Comparison of ENCODE assay signal across 1 cellular context in genomic region chr18:47999801-48000248, GRCh38.
A peak's percentile ranks its signal among the peaks of the same experiment; 100 is the strongest.
TF ChIP-seq lines count a peak whose summit lies in the region.

No MANE protein-coding gene starts in this region.

TF ChIP-seq in K562, 482 proteins besides CTCF, POLR2A, EP300 and RAD21 (continued from another document and continues in another):
- TF ChIP-seq ETV6 (IDR thresholded peaks at IDR 0.05; ENCODE audit: borderline replicate concordance in 1 of 2, low read depth in 2 of 2, low read length in 1 of 2) (peak; percentile 51 to 94; a peak in 3 of 4 replicates), ETV6 (CRISPR knock-in tag; IDR thresholded peaks at IDR 0.05; ENCODE audit: borderline replicate concordance) (no peak), MEF2D (tag; conservative IDR thresholded peaks at IDR 0.05; ENCODE audit: low read depth) (0 out of 2 replicates have a peak, but pooled peaks have one; percentile 53), HDAC8 (tag; IDR thresholded peaks at IDR 0.05) (no peak), TRIM24 (IDR thresholded peaks at IDR 0.05) (0 out of 4 replicates have a peak, but pooled peaks of 1 of the 2 experiments have one; percentile 25), FOXP1 (CRISPR knock-in tag; IDR thresholded peaks at IDR 0.05) (no peak), ELF1 (tag; IDR thresholded peaks at IDR 0.05) (peak; percentile 53; the same call in 1 of the 2 replicates), ZNF384 (IDR thresholded peaks at IDR 0.05; ENCODE audit: low read depth, low read length) (no peak), SMARCE1 (IDR thresholded peaks at IDR 0.05) (peak; percentile 39; the same call in 1 of the 2 replicates), BRF1 (IDR thresholded peaks at IDR 0.05; ENCODE audit: borderline replicate concordance, extremely low read depth, insufficient read length) (no peak), CBFA2T3 (IDR thresholded peaks at IDR 0.05) (peak; percentile 62), CEBPG (CRISPR knock-in tag; IDR thresholded peaks at IDR 0.05) (peak; percentile 72), CEBPG (tag; conservative IDR thresholded peaks at IDR 0.05 in 1 of 2, IDR thresholded peaks at IDR 0.05 in 1 of 2) (peak in 1 of 2 experiments; percentile 43; a peak in 1 of 4 replicates), XRCC5 (IDR thresholded peaks at IDR 0.05; ENCODE audit: low read depth, low read length) (no peak), PBX2 (CRISPR knock-in tag; IDR thresholded peaks at IDR 0.05; ENCODE audit: low read depth) (0 out of 2 replicates have a peak, but pooled peaks have one; percentile 16), PBX2 (tag; conservative IDR thresholded peaks at IDR 0.05; ENCODE audit: low read depth) (no peak), USF1 (CRISPR knock-in tag; IDR thresholded peaks at IDR 0.05) (peak; percentile 78), GTF2E2 (tag; IDR thresholded peaks at IDR 0.05) (0 out of 2 replicates have a peak, but pooled peaks have one; percentile 32), GABPA (tag; conservative IDR thresholded peaks at IDR 0.05; ENCODE audit: low read depth) (peak; percentile 63; the same call in 1 of the 2 replicates), FOXK2 (conservative IDR thresholded peaks at IDR 0.05 in 1 of 2, IDR thresholded peaks at IDR 0.05 in 1 of 2; ENCODE audit: low read depth in 2 of 2) (0 out of 4 replicates have a peak, but pooled peaks of 1 of the 2 experiments have one; percentile 43), USF2 (CRISPR knock-in tag; IDR thresholded peaks at IDR 0.05) (peak; percentile 63), ZNF24 (IDR thresholded peaks at IDR 0.05) (no peak), POLR2AphosphoS5 (IDR thresholded peaks at IDR 0.05; ENCODE audit: control insufficient read depth, insufficient read depth, low read depth, low read length) (no peak), CHCHD3 (CRISPR knock-in tag; IDR thresholded peaks at IDR 0.05) (no peak)
- TF ChIP-seq, protein P1, sequence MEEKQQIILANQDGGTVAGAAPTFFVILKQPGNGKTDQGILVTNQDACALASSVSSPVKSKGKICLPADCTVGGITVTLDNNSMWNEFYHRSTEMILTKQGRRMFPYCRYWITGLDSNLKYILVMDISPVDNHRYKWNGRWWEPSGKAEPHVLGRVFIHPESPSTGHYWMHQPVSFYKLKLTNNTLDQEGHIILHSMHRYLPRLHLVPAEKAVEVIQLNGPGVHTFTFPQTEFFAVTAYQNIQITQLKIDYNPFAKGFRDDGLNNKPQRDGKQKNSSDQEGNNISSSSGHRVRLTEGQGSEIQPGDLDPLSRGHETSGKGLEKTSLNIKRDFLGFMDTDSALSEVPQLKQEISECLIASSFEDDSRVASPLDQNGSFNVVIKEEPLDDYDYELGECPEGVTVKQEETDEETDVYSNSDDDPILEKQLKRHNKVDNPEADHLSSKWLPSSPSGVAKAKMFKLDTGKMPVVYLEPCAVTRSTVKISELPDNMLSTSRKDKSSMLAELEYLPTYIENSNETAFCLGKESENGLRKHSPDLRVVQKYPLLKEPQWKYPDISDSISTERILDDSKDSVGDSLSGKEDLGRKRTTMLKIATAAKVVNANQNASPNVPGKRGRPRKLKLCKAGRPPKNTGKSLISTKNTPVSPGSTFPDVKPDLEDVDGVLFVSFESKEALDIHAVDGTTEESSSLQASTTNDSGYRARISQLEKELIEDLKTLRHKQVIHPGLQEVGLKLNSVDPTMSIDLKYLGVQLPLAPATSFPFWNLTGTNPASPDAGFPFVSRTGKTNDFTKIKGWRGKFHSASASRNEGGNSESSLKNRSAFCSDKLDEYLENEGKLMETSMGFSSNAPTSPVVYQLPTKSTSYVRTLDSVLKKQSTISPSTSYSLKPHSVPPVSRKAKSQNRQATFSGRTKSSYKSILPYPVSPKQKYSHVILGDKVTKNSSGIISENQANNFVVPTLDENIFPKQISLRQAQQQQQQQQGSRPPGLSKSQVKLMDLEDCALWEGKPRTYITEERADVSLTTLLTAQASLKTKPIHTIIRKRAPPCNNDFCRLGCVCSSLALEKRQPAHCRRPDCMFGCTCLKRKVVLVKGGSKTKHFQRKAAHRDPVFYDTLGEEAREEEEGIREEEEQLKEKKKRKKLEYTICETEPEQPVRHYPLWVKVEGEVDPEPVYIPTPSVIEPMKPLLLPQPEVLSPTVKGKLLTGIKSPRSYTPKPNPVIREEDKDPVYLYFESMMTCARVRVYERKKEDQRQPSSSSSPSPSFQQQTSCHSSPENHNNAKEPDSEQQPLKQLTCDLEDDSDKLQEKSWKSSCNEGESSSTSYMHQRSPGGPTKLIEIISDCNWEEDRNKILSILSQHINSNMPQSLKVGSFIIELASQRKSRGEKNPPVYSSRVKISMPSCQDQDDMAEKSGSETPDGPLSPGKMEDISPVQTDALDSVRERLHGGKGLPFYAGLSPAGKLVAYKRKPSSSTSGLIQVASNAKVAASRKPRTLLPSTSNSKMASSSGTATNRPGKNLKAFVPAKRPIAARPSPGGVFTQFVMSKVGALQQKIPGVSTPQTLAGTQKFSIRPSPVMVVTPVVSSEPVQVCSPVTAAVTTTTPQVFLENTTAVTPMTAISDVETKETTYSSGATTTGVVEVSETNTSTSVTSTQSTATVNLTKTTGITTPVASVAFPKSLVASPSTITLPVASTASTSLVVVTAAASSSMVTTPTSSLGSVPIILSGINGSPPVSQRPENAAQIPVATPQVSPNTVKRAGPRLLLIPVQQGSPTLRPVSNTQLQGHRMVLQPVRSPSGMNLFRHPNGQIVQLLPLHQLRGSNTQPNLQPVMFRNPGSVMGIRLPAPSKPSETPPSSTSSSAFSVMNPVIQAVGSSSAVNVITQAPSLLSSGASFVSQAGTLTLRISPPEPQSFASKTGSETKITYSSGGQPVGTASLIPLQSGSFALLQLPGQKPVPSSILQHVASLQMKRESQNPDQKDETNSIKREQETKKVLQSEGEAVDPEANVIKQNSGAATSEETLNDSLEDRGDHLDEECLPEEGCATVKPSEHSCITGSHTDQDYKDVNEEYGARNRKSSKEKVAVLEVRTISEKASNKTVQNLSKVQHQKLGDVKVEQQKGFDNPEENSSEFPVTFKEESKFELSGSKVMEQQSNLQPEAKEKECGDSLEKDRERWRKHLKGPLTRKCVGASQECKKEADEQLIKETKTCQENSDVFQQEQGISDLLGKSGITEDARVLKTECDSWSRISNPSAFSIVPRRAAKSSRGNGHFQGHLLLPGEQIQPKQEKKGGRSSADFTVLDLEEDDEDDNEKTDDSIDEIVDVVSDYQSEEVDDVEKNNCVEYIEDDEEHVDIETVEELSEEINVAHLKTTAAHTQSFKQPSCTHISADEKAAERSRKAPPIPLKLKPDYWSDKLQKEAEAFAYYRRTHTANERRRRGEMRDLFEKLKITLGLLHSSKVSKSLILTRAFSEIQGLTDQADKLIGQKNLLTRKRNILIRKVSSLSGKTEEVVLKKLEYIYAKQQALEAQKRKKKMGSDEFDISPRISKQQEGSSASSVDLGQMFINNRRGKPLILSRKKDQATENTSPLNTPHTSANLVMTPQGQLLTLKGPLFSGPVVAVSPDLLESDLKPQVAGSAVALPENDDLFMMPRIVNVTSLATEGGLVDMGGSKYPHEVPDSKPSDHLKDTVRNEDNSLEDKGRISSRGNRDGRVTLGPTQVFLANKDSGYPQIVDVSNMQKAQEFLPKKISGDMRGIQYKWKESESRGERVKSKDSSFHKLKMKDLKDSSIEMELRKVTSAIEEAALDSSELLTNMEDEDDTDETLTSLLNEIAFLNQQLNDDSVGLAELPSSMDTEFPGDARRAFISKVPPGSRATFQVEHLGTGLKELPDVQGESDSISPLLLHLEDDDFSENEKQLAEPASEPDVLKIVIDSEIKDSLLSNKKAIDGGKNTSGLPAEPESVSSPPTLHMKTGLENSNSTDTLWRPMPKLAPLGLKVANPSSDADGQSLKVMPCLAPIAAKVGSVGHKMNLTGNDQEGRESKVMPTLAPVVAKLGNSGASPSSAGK (IDR thresholded peaks at IDR 0.05), result peak; percentile 58
- TF ChIP-seq, protein P2, sequence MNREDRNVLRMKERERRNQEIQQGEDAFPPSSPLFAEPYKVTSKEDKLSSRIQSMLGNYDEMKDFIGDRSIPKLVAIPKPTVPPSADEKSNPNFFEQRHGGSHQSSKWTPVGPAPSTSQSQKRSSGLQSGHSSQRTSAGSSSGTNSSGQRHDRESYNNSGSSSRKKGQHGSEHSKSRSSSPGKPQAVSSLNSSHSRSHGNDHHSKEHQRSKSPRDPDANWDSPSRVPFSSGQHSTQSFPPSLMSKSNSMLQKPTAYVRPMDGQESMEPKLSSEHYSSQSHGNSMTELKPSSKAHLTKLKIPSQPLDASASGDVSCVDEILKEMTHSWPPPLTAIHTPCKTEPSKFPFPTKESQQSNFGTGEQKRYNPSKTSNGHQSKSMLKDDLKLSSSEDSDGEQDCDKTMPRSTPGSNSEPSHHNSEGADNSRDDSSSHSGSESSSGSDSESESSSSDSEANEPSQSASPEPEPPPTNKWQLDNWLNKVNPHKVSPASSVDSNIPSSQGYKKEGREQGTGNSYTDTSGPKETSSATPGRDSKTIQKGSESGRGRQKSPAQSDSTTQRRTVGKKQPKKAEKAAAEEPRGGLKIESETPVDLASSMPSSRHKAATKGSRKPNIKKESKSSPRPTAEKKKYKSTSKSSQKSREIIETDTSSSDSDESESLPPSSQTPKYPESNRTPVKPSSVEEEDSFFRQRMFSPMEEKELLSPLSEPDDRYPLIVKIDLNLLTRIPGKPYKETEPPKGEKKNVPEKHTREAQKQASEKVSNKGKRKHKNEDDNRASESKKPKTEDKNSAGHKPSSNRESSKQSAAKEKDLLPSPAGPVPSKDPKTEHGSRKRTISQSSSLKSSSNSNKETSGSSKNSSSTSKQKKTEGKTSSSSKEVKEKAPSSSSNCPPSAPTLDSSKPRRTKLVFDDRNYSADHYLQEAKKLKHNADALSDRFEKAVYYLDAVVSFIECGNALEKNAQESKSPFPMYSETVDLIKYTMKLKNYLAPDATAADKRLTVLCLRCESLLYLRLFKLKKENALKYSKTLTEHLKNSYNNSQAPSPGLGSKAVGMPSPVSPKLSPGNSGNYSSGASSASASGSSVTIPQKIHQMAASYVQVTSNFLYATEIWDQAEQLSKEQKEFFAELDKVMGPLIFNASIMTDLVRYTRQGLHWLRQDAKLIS (CRISPR knock-in tag; IDR thresholded peaks at IDR 0.05), result no peak
- TF ChIP-seq, protein P3, sequence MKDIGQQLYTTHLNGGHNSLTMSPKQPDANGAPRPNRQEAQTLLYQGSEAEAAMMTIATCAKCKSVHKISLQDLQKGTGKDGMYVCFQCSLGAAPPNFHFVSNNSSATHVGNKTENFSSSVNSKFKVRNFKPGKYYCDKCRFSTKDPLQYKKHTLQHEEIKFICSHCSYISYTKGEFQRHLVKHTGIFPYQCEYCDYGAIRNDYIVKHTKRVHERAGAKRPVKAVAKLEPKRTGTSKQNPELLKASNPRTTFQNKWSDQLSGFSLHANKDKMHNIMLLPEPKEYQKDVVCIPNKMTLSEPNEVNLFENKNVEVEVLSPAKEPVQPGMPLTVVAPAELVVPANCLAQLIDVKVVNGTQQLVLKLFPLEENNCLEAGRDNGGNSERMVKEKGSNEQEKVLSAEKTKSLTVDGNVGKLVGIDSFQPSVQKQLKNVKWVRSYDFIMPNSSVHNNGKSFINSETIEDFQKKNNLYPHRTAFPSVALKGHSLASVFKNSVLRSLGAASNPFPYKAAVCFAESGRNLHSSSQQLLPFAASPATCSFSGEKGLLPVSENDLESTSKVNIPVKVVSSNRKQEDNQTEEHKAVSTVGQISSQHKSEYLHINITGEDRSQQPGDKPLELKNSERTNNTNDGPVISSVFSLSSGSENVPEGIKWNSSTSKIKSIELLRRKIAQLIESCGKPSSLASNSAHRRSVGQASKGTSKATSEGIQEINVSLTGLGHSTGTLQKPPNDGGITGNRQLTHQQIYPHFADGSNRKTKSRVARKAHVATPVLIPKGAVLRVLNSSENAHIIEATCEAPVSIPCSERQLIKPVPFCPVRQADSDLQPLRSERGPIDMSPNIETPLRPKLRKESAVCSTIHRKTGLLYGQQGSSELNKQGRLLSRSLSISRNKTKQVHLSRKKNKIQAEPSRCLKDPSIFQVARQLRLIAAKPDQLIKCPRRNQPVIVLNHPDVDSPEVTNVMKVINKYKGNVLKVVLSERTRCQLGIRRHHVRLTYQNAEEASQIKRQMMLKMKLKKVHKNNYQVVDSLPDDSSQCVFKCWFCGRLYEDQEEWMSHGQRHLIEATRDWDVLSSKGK (CRISPR knock-in tag; IDR thresholded peaks at IDR 0.05), result no peak
- TF ChIP-seq, protein P4, sequence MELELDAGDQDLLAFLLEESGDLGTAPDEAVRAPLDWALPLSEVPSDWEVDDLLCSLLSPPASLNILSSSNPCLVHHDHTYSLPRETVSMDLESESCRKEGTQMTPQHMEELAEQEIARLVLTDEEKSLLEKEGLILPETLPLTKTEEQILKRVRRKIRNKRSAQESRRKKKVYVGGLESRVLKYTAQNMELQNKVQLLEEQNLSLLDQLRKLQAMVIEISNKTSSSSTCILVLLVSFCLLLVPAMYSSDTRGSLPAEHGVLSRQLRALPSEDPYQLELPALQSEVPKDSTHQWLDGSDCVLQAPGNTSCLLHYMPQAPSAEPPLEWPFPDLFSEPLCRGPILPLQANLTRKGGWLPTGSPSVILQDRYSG (tag; conservative IDR thresholded peaks at IDR 0.05; ENCODE audit: low read depth), result no peak
